Comparison of ENCODE assay signal across 16 cellular contexts in genomic region chr6:144244688-144245087, GRCh38. TPM values are rescaled to one million over a fixed set of nuclear protein-coding genes. Genes with fewer than 3 reads are reported as not detected.
DNase-seq lines count a peak whose midpoint lies in the region; ATAC-seq and TF ChIP-seq lines count a peak whose summit lies in the region.
"Had no signal": no experiment of that assay in that cellular context is flagged by ENCODE, and none has a peak within 500 bp of the region (broad histone marks: within the 10 kb centered on the region; RNA-seq: fewer than 3 reads in every experiment).

No MANE protein-coding gene starts in this region.

- H3K9me3 Mint-ChIP-seq in chondrocyte (ENCODE audit: low read depth) = peaks cover 19% of the 10 kb centered on the region
- H3K9me3 Mint-ChIP-seq in activated naive CD8-positive, alpha-beta T cell treated with anti-CD3 and anti-CD28 coated beads, Interleukin-2, amount 50 U/mL, for 24 hours = peaks cover 8% of the 10 kb centered on the region

- H3K36me3 Mint-ChIP-seq in chondrocyte (ENCODE audit: low read depth) = no peaks in the 10 kb centered on the region
- H3K36me3 Mint-ChIP-seq in activated naive CD8-positive, alpha-beta T cell treated with anti-CD3 and anti-CD28 coated beads, Interleukin-2, amount 50 U/mL, for 24 hours (ENCODE audit: low read depth) = no peaks in the 10 kb centered on the region
- H3K36me3 Mint-ChIP-seq: CD14-positive monocyte had no signal

- no peak overlapping the region for H3K4me3 ChIP-seq in Loucy (ENCODE audit: low read length, poor library complexity, severe bottlenecking)
- H3K4me3 ChIP-seq in retinal pigment epithelial cell (ENCODE audit: low read length) = no peak overlapping the region

- H3K4me3 Mint-ChIP-seq in chondrocyte (ENCODE audit: unreplicated experiment) = no peak overlapping the region
- H3K4me3 Mint-ChIP-seq in activated naive CD8-positive, alpha-beta T cell treated with anti-CD3 and anti-CD28 coated beads, Interleukin-2, amount 50 U/mL, for 24 hours = no peak overlapping the region
- H3K4me3 Mint-ChIP-seq: CD14-positive monocyte had no signal

- H3K4me1 ChIP-seq in Loucy (ENCODE audit: insufficient read depth, low read length, poor library complexity, severe bottlenecking) = no peaks in the 10 kb centered on the region

- no peaks in the 10 kb centered on the region for H4K20me1 ChIP-seq in Loucy (ENCODE audit: insufficient read depth, low read length, poor library complexity, severe bottlenecking)

- no peak overlapping the region for H3K4me2 ChIP-seq in Loucy (ENCODE audit: low read depth, low read length, poor library complexity, severe bottlenecking)

- H3K4me1 Mint-ChIP-seq in chondrocyte (ENCODE audit: low read depth) = peaks cover 18% of the 10 kb centered on the region
- H3K4me1 Mint-ChIP-seq in activated naive CD8-positive, alpha-beta T cell treated with anti-CD3 and anti-CD28 coated beads, Interleukin-2, amount 50 U/mL, for 24 hours = peaks cover 21% of the 10 kb centered on the region

- DNase-seq in GM13977 (ENCODE audit: low spot score) (no peak), chondrocyte (ENCODE audit: low spot score) (no peak), retinal pigment epithelial cell (ENCODE audit: low read depth) (no peak), H4 (ENCODE audit: low spot score) (no peak), NCI-H345 treated with DMSO at 0.1 percent for 48 hours (lab: John Stamatoyannopoulos, UW; ENCODE audit: unreplicated experiment) (no peak)
- DNase-seq in activated naive CD8-positive, alpha-beta T cell treated with anti-CD3 and anti-CD28 coated beads, Interleukin-2, amount 50 U/mL, for 24 hours = no peak
- DNase-seq: DMS 273 treated with DMSO at 0.1 percent for 48 hours, Kasumi-1, NCI-H1417, NCI-H187 treated with DMSO at 0.1 percent for 48 hours, NCI-H2171, NCI-H446 treated with DMSO at 0.1 percent for 48 hours, RPMI8226 had no signal

- peak; percentile 11 for TF ChIP-seq CTCF in GM13977 (IDR thresholded peaks at IDR 0.05; ENCODE audit: extremely low read depth, insufficient read depth, missing control alignments)
- TF ChIP-seq CTCF in Loucy (conservative IDR thresholded peaks at IDR 0.05; ENCODE audit: low read length) = peak; percentile 53
- peak; percentile 12 for TF ChIP-seq CTCF in chondrocyte (IDR thresholded peaks at IDR 0.05)
- peak; percentile 8 for TF ChIP-seq CTCF in retinal pigment epithelial cell (conservative IDR thresholded peaks at IDR 0.05; ENCODE audit: low read depth, low read length)

- no peak overlapping the region for H2AFZ ChIP-seq in Loucy (ENCODE audit: low read length)

- no peak for ATAC-seq in activated naive CD8-positive, alpha-beta T cell treated with anti-CD3 and anti-CD28 coated beads, Interleukin-2, amount 50 U/mL, for 24 hours
- no peak for ATAC-seq in HG03108 (IDR thresholded peaks at IDR 0.05; ENCODE audit: unreplicated experiment)

- H3K79me2 ChIP-seq in Loucy (ENCODE audit: insufficient read depth, low read length) = no peaks in the 10 kb centered on the region

- no peaks in the 10 kb centered on the region for H3K27me3 ChIP-seq in Loucy (ENCODE audit: insufficient read depth, low read length, poor library complexity, severe bottlenecking)

- H3K27me3 Mint-ChIP-seq in chondrocyte (ENCODE audit: low read depth) = no peaks in the 10 kb centered on the region
- H3K27me3 Mint-ChIP-seq in activated naive CD8-positive, alpha-beta T cell treated with anti-CD3 and anti-CD28 coated beads, Interleukin-2, amount 50 U/mL, for 24 hours = peaks cover 4% of the 10 kb centered on the region

- H3K27ac Mint-ChIP-seq in chondrocyte (ENCODE audit: unreplicated experiment) = no peak overlapping the region
- no peak overlapping the region for H3K27ac Mint-ChIP-seq in activated naive CD8-positive, alpha-beta T cell treated with anti-CD3 and anti-CD28 coated beads, Interleukin-2, amount 50 U/mL, for 24 hours
- H3K27ac Mint-ChIP-seq: CD14-positive monocyte had no signal

- in situ Hi-C loops in GM13977 (cut with MboI; ENCODE audit: low pct_unique_long_range_greater_than_20kb, low sequenced_read_pairs, unreplicated experiment) = no loop called here

- H3K9me2 ChIP-seq in Loucy (replicated peaks; ENCODE audit: low read depth, low read length) = no peaks in the 10 kb centered on the region

- no peaks in the 10 kb centered on the region for H3K9me3 ChIP-seq in Loucy (ENCODE audit: insufficient read depth, low read depth, low read length)

- H3K36me3 ChIP-seq in Loucy (ENCODE audit: insufficient read depth, low read length) = no peaks in the 10 kb centered on the region

- no peaks in the 10 kb centered on the region for H3F3A ChIP-seq in Loucy (ENCODE audit: low read depth)

- H3K9ac ChIP-seq in Loucy (ENCODE audit: low read depth, low read length, poor library complexity, severe bottlenecking) = no peak overlapping the region

RNA-seq across cellular contexts. Expression of gene UTRN, which starts 40.4 kb away (rescaled TPM):
- total RNA-seq in chondrocyte = 124 to 133 TPM (median 125 TPM) in 3 replicates
- total RNA-seq in H4 (2014; rRNA removed; shearing (Covaris generic)) = 15.8 and 24.0 TPM in 2 replicates
